Comparison of ENCODE assay signal across 1 cellular context in the genomic region with DNA sequence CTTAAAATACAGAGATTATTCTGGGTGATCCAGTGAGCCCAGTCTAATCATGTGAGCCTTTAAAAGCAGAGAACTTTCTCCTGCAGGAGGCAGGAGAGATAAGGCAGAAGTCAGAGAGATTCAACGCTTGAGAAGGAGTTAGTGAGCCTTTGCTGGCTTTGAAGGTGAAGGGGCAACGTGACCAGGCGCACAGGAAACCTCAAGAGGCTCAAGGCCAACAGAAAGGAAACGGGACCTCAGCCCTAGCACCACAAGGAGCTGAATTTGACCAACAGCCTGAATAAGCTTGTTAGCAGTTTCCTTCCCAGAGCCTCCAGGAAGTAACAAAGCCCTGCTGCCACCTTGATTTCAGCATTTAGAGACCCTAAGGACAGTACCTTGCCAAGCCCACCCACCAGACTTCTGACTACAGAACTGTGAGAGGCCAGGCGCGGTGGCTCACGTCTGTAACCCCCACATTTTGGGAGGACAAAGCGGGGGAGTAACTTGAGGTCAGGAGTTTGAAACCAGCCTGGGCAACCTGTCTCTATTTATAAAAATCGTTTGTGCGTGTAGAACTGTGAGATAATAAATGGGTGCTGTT.
TF ChIP-seq lines count a peak whose summit lies in the region.

No MANE protein-coding gene starts in this region.

TF ChIP-seq in K562, 482 proteins besides CTCF, POLR2A, EP300 and RAD21 (continued from another document and continues in another):
- TF ChIP-seq, protein P1, sequence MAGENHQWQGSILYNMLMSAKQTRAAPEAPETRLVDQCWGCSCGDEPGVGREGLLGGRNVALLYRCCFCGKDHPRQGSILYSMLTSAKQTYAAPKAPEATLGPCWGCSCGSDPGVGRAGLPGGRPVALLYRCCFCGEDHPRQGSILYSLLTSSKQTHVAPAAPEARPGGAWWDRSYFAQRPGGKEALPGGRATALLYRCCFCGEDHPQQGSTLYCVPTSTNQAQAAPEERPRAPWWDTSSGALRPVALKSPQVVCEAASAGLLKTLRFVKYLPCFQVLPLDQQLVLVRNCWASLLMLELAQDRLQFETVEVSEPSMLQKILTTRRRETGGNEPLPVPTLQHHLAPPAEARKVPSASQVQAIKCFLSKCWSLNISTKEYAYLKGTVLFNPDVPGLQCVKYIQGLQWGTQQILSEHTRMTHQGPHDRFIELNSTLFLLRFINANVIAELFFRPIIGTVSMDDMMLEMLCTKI (IDR thresholded peaks at IDR 0.05; ENCODE audit: partially characterized antibody) = no peak
- TF ChIP-seq BMI1 (IDR thresholded peaks at IDR 0.05; ENCODE audit: low read length) = no peak
- TF ChIP-seq RBBP5 (IDR thresholded peaks at IDR 0.05; ENCODE audit: borderline replicate concordance, insufficient read depth, low read length, poor library complexity, severe bottlenecking) = no peak
- TF ChIP-seq ETV6 (IDR thresholded peaks at IDR 0.05; ENCODE audit: borderline replicate concordance in 1 of 2, low read depth in 2 of 2, low read length in 1 of 2) = no peak
- TF ChIP-seq ETV6 (CRISPR knock-in tag; IDR thresholded peaks at IDR 0.05; ENCODE audit: borderline replicate concordance) = no peak
- no peak for TF ChIP-seq RHOXF2B (CRISPR knock-in tag; conservative IDR thresholded peaks at IDR 0.05)
- no peak for TF ChIP-seq ZNF583 (CRISPR knock-in tag; IDR thresholded peaks at IDR 0.05)
- no peak for TF ChIP-seq HNRNPH1 (optimal IDR thresholded peaks at IDR 0.05; ENCODE audit: low read depth, low read length)
- TF ChIP-seq, protein P2, sequence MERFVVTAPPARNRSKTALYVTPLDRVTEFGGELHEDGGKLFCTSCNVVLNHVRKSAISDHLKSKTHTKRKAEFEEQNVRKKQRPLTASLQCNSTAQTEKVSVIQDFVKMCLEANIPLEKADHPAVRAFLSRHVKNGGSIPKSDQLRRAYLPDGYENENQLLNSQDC (CRISPR knock-in tag; IDR thresholded peaks at IDR 0.05) = no peak
- 0 out of 2 replicates have a peak, but pooled peaks have one; percentile 40 for TF ChIP-seq MTA3 (IDR thresholded peaks at IDR 0.05; ENCODE audit: borderline replicate concordance)
- TF ChIP-seq, protein P3, sequence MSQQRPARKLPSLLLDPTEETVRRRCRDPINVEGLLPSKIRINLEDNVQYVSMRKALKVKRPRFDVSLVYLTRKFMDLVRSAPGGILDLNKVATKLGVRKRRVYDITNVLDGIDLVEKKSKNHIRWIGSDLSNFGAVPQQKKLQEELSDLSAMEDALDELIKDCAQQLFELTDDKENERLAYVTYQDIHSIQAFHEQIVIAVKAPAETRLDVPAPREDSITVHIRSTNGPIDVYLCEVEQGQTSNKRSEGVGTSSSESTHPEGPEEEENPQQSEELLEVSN (IDR thresholded peaks at IDR 0.05; ENCODE audit: borderline replicate concordance in 1 of 2, extremely low read depth in 1 of 2, insufficient read depth in 1 of 2, insufficient read length in 1 of 2, low read depth in 1 of 2, low read length in 1 of 2, poor library complexity in 1 of 2, severe bottlenecking in 1 of 2) = peak; percentile 40 to 82
- TF ChIP-seq TAF15 (IDR thresholded peaks at IDR 0.05; ENCODE audit: low read depth, low read length) = no peak
- TF ChIP-seq, protein P4, sequence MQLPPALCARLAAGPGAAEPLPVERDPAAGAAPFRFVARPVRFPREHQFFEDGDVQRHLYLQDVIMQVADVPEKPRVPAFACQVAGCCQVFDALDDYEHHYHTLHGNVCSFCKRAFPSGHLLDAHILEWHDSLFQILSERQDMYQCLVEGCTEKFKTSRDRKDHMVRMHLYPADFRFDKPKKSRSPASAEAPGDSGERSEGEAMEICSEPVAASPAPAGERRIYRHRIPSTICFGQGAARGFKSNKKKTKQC (CRISPR knock-in tag; IDR thresholded peaks at IDR 0.05) = no peak
- TF ChIP-seq, protein P5, sequence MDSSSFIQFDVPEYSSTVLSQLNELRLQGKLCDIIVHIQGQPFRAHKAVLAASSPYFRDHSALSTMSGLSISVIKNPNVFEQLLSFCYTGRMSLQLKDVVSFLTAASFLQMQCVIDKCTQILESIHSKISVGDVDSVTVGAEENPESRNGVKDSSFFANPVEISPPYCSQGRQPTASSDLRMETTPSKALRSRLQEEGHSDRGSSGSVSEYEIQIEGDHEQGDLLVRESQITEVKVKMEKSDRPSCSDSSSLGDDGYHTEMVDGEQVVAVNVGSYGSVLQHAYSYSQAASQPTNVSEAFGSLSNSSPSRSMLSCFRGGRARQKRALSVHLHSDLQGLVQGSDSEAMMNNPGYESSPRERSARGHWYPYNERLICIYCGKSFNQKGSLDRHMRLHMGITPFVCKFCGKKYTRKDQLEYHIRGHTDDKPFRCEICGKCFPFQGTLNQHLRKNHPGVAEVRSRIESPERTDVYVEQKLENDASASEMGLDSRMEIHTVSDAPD (CRISPR knock-in tag; IDR thresholded peaks at IDR 0.05) = no peak
- TF ChIP-seq SMAD1 (IDR thresholded peaks at IDR 0.05; ENCODE audit: low read depth, low read length, partially characterized antibody) = no peak
- peak; percentile 31; the same call in 1 of the 2 replicates for TF ChIP-seq CTBP1 (IDR thresholded peaks at IDR 0.05; ENCODE audit: borderline replicate concordance)
- TF ChIP-seq, protein P6, sequence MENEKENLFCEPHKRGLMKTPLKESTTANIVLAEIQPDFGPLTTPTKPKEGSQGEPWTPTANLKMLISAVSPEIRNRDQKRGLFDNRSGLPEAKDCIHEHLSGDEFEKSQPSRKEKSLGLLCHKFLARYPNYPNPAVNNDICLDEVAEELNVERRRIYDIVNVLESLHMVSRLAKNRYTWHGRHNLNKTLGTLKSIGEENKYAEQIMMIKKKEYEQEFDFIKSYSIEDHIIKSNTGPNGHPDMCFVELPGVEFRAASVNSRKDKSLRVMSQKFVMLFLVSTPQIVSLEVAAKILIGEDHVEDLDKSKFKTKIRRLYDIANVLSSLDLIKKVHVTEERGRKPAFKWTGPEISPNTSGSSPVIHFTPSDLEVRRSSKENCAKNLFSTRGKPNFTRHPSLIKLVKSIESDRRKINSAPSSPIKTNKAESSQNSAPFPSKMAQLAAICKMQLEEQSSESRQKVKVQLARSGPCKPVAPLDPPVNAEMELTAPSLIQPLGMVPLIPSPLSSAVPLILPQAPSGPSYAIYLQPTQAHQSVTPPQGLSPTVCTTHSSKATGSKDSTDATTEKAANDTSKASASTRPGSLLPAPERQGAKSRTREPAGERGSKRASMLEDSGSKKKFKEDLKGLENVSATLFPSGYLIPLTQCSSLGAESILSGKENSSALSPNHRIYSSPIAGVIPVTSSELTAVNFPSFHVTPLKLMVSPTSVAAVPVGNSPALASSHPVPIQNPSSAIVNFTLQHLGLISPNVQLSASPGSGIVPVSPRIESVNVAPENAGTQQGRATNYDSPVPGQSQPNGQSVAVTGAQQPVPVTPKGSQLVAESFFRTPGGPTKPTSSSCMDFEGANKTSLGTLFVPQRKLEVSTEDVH (IDR thresholded peaks at IDR 0.05; ENCODE audit: low read depth, partially characterized antibody) = no peak
- no peak for TF ChIP-seq CHD2 (IDR thresholded peaks at IDR 0.05; ENCODE audit: low read depth, low read length)
- TF ChIP-seq SAP30 (IDR thresholded peaks at IDR 0.05; ENCODE audit: borderline replicate concordance, insufficient read depth, low read depth, low read length, poor library complexity, severe bottlenecking) = no peak
- TF ChIP-seq TAL1 (IDR thresholded peaks at IDR 0.05) = no peak
- no peak for TF ChIP-seq ZNF584 (CRISPR knock-in tag; IDR thresholded peaks at IDR 0.05; ENCODE audit: low read depth)
- 0 out of 2 replicates have a peak, but pooled peaks have one; percentile 42 for TF ChIP-seq ARID2 (IDR thresholded peaks at IDR 0.05)
- no peak for TF ChIP-seq SRSF1 (IDR thresholded peaks at IDR 0.05; ENCODE audit: low read depth, low read length)
- TF ChIP-seq NFE2L1 (tag; IDR thresholded peaks at IDR 0.05; ENCODE audit: borderline replicate concordance, low read depth) = no peak
- TF ChIP-seq, protein P7, sequence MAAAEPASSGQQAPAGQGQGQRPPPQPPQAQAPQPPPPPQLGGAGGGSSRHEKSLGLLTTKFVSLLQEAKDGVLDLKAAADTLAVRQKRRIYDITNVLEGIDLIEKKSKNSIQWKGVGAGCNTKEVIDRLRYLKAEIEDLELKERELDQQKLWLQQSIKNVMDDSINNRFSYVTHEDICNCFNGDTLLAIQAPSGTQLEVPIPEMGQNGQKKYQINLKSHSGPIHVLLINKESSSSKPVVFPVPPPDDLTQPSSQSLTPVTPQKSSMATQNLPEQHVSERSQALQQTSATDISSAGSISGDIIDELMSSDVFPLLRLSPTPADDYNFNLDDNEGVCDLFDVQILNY (CRISPR knock-in tag; IDR thresholded peaks at IDR 0.05) = no peak
- TF ChIP-seq RBM39 (optimal IDR thresholded peaks at IDR 0.05; ENCODE audit: low read depth, low read length) = no peak
- no peak for TF ChIP-seq ZFP30 (CRISPR knock-in tag; IDR thresholded peaks at IDR 0.05; ENCODE audit: borderline replicate concordance)
- TF ChIP-seq, protein P8, sequence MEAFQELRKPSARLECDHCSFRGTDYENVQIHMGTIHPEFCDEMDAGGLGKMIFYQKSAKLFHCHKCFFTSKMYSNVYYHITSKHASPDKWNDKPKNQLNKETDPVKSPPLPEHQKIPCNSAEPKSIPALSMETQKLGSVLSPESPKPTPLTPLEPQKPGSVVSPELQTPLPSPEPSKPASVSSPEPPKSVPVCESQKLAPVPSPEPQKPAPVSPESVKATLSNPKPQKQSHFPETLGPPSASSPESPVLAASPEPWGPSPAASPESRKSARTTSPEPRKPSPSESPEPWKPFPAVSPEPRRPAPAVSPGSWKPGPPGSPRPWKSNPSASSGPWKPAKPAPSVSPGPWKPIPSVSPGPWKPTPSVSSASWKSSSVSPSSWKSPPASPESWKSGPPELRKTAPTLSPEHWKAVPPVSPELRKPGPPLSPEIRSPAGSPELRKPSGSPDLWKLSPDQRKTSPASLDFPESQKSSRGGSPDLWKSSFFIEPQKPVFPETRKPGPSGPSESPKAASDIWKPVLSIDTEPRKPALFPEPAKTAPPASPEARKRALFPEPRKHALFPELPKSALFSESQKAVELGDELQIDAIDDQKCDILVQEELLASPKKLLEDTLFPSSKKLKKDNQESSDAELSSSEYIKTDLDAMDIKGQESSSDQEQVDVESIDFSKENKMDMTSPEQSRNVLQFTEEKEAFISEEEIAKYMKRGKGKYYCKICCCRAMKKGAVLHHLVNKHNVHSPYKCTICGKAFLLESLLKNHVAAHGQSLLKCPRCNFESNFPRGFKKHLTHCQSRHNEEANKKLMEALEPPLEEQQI (IDR thresholded peaks at IDR 0.05) = no peak
- TF ChIP-seq ZNF507 (tag; conservative IDR thresholded peaks at IDR 0.05) = no peak
- no peak for TF ChIP-seq GABPB1 (CRISPR knock-in tag; IDR thresholded peaks at IDR 0.05)
- TF ChIP-seq ZNF324 (CRISPR knock-in tag; IDR thresholded peaks at IDR 0.05) = no peak
- peak; percentile 48 for TF ChIP-seq TCF3 (CRISPR knock-in tag; IDR thresholded peaks at IDR 0.05)
- no peak for TF ChIP-seq PHTF2 (CRISPR knock-in tag; IDR thresholded peaks at IDR 0.05)
- no peak for TF ChIP-seq HDGF (IDR thresholded peaks at IDR 0.05)
- no peak for TF ChIP-seq ASH1L (IDR thresholded peaks at IDR 0.05; ENCODE audit: borderline replicate concordance, low read depth, partially characterized antibody)
- TF ChIP-seq, protein P9, sequence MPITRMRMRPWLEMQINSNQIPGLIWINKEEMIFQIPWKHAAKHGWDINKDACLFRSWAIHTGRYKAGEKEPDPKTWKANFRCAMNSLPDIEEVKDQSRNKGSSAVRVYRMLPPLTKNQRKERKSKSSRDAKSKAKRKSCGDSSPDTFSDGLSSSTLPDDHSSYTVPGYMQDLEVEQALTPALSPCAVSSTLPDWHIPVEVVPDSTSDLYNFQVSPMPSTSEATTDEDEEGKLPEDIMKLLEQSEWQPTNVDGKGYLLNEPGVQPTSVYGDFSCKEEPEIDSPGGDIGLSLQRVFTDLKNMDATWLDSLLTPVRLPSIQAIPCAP (CRISPR knock-in tag; IDR thresholded peaks at IDR 0.05; ENCODE audit: borderline replicate concordance) = no peak
- no peak; the same call in 1 of the 2 replicates for TF ChIP-seq TOE1 (IDR thresholded peaks at IDR 0.05; ENCODE audit: borderline replicate concordance)
- TF ChIP-seq TOE1 (CRISPR knock-in tag; IDR thresholded peaks at IDR 0.05; ENCODE audit: borderline replicate concordance, low read depth) = no peak
- no peak for TF ChIP-seq CCAR2 (IDR thresholded peaks at IDR 0.05; ENCODE audit: low read depth, low read length)
- no peak for TF ChIP-seq ZNF717 (CRISPR knock-in tag; IDR thresholded peaks at IDR 0.05)
- TF ChIP-seq, protein P10, sequence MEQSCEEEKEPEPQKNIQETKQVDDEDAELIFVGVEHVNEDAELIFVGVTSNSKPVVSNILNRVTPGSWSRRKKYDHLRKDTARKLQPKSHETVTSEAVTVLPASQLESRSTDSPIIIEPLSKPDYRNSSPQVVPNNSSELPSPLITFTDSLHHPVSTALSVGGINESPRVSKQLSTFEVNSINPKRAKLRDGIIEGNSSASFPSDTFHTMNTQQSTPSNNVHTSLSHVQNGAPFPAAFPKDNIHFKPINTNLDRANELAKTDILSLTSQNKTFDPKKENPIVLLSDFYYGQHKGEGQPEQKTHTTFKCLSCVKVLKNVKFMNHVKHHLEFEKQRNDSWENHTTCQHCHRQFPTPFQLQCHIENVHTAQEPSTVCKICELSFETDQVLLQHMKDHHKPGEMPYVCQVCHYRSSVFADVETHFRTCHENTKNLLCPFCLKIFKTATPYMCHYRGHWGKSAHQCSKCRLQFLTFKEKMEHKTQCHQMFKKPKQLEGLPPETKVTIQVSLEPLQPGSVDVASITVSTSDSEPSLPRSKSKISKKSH (CRISPR knock-in tag; IDR thresholded peaks at IDR 0.05) = no peak
- no peak for TF ChIP-seq POLR3A (IDR thresholded peaks at IDR 0.05; ENCODE audit: borderline replicate concordance, extremely low read depth, insufficient read depth, insufficient read length)
- TF ChIP-seq MAZ (CRISPR knock-in tag; conservative IDR thresholded peaks at IDR 0.05 in 1 of 2, IDR thresholded peaks at IDR 0.05 in 1 of 2) = peak in 1 of 2 experiments; percentile 39; a peak in 1 of 4 replicates
- 0 out of 2 replicates have a peak, but pooled peaks have one; percentile 11 for TF ChIP-seq RB1 (IDR thresholded peaks at IDR 0.05; ENCODE audit: low read depth)
- TF ChIP-seq ZNF354B (CRISPR knock-in tag; IDR thresholded peaks at IDR 0.05) = no peak
- TF ChIP-seq, protein P11, sequence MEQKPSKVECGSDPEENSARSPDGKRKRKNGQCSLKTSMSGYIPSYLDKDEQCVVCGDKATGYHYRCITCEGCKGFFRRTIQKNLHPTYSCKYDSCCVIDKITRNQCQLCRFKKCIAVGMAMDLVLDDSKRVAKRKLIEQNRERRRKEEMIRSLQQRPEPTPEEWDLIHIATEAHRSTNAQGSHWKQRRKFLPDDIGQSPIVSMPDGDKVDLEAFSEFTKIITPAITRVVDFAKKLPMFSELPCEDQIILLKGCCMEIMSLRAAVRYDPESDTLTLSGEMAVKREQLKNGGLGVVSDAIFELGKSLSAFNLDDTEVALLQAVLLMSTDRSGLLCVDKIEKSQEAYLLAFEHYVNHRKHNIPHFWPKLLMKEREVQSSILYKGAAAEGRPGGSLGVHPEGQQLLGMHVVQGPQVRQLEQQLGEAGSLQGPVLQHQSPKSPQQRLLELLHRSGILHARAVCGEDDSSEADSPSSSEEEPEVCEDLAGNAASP (IDR thresholded peaks at IDR 0.05) = no peak
- TF ChIP-seq IFI16 (CRISPR knock-in tag; IDR thresholded peaks at IDR 0.05) = no peak
